Comparison of ENCODE assay signal across 17 cellular contexts in genomic region chr5:115522832-115523365, GRCh38. TPM values are rescaled to one million over a fixed set of nuclear protein-coding genes. Genes with fewer than 3 reads are reported as not detected.
A peak's percentile ranks its signal among the peaks of the same experiment; 100 is the strongest.
DNase-seq lines count a peak whose midpoint lies in the region; ATAC-seq, FAIRE-seq and TF ChIP-seq lines count a peak whose summit lies in the region.
"Had no signal": no experiment of that assay in that cellular context is flagged by ENCODE, and none has a peak within 500 bp of the region (broad histone marks: within the 10 kb centered on the region; RNA-seq: fewer than 3 reads in every experiment).

No MANE protein-coding gene starts in this region.

- no peak for TF ChIP-seq POLR2A in tibial nerve (IDR thresholded peaks at IDR 0.05)

- no peak overlapping the region for H3K9ac ChIP-seq in subcutaneous abdominal adipose tissue (ENCODE audit: low read length in 5 of 5)
- H3K9ac ChIP-seq: neural progenitor cell had no signal

- H3K4me1 Mint-ChIP-seq in activated naive CD4-positive, alpha-beta T cell treated with anti-CD3 and anti-CD28 coated beads, Interleukin-2, amount 50 U/mL, for 24 hours = peaks cover 47% of the 10 kb centered on the region
- peaks cover 18% of the 10 kb centered on the region for H3K4me1 Mint-ChIP-seq in T-helper 1 cell treated with Interleukin-12 subunit alpha and Interleukin-12 subunit beta and Interleukin-4 antibody, amounts not matched to agents 30 μg/mL and 1 μg/mL, for 36 hours (ENCODE audit: low read depth)
- H3K4me1 Mint-ChIP-seq: neural progenitor cell had no signal

- no peak for TF ChIP-seq CTCF in tibial nerve (IDR thresholded peaks at IDR 0.05)

- H3K27me3 ChIP-seq in subcutaneous abdominal adipose tissue (ENCODE audit: control insufficient read depth in 5 of 5, insufficient read depth in 4 of 5, low read length in 5 of 5) (no peaks in the 10 kb centered on the region), tibial nerve (no peaks in the 10 kb centered on the region)
- H3K27me3 ChIP-seq: dorsolateral prefrontal cortex, esophagus squamous epithelium, neural progenitor cell had no signal

- TF ChIP-seq EP300 in tibial nerve (IDR thresholded peaks at IDR 0.05) = no peak

- FAIRE-seq in colon (lab: Jason Lieb, UNC) = peak; percentile 14
- FAIRE-seq: G401.6, GM12892 had no signal

- H3K4me3 ChIP-seq in subcutaneous abdominal adipose tissue (ENCODE audit: low read depth in 1 of 5, low read length in 5 of 5) (no peak overlapping the region), tibial nerve (no peak overlapping the region)
- H3K4me3 ChIP-seq: dorsolateral prefrontal cortex, esophagus squamous epithelium, neural progenitor cell had no signal

- H3K36me3 Mint-ChIP-seq in activated naive CD4-positive, alpha-beta T cell treated with anti-CD3 and anti-CD28 coated beads, Interleukin-2, amount 50 U/mL, for 24 hours = peaks cover 15% of the 10 kb centered on the region
- peaks cover 32% of the 10 kb centered on the region for H3K36me3 Mint-ChIP-seq in T-helper 1 cell treated with Interleukin-12 subunit alpha and Interleukin-12 subunit beta and Interleukin-4 antibody, amounts not matched to agents 30 μg/mL and 1 μg/mL, for 36 hours (ENCODE audit: low read depth)

- DNase-seq in activated naive CD4-positive, alpha-beta T cell treated with Interleukin-2 at 50 U/mL for 16 hours = no peak
- no peak for DNase-seq in SW480 (ENCODE audit: low spot score)
- no peak for DNase-seq in tibial nerve (ENCODE audit: low spot score in 2 of 2)
- DNase-seq: activated CD4-positive, CD25-positive, alpha-beta regulatory T cell treated with anti-CD3 and anti-CD28 coated beads, Interleukin-2, amount 50 U/mL, for 72 hours; dorsolateral prefrontal cortex; esophagus squamous epithelium; NCI-H146; NCI-H345; SHP77 had no signal

- peak overlapping the region; percentile 67 for H3K4me3 Mint-ChIP-seq in activated naive CD4-positive, alpha-beta T cell treated with anti-CD3 and anti-CD28 coated beads, Interleukin-2, amount 50 U/mL, for 24 hours
- H3K4me3 Mint-ChIP-seq in T-helper 1 cell treated with Interleukin-12 subunit alpha and Interleukin-12 subunit beta and Interleukin-4 antibody, amounts not matched to agents 30 μg/mL and 1 μg/mL, for 36 hours = peak overlapping the region; percentile 40
- H3K4me3 Mint-ChIP-seq: neural progenitor cell had no signal

- peaks cover 18 to 29% (median 26%) of the 10 kb centered on the region in 5 donors for H3K36me3 ChIP-seq in subcutaneous abdominal adipose tissue (ENCODE audit: control insufficient read depth in 5 of 5, insufficient read depth in 5 of 5, low read length in 5 of 5)
- peaks cover 0 to 18% (median 6%) of the 10 kb centered on the region in 3 donors for H3K36me3 ChIP-seq in tibial nerve

- H3K9me3 Mint-ChIP-seq in activated naive CD4-positive, alpha-beta T cell treated with anti-CD3 and anti-CD28 coated beads, Interleukin-2, amount 50 U/mL, for 24 hours = no peaks in the 10 kb centered on the region
- no peaks in the 10 kb centered on the region for H3K9me3 Mint-ChIP-seq in T-helper 1 cell treated with Interleukin-12 subunit alpha and Interleukin-12 subunit beta and Interleukin-4 antibody, amounts not matched to agents 30 μg/mL and 1 μg/mL, for 36 hours
- H3K9me3 Mint-ChIP-seq: neural progenitor cell had no signal

- no peak for ATAC-seq in GM18511 (IDR thresholded peaks at IDR 0.05; ENCODE audit: unreplicated experiment)

- H3K27ac Mint-ChIP-seq in activated naive CD4-positive, alpha-beta T cell treated with anti-CD3 and anti-CD28 coated beads, Interleukin-2, amount 50 U/mL, for 24 hours = peak overlapping the region; percentile 85
- peak overlapping the region; percentile 47 for H3K27ac Mint-ChIP-seq in T-helper 1 cell treated with Interleukin-12 subunit alpha and Interleukin-12 subunit beta and Interleukin-4 antibody, amounts not matched to agents 30 μg/mL and 1 μg/mL, for 36 hours
- H3K27ac Mint-ChIP-seq: neural progenitor cell had no signal

- peaks cover 0 to 14% (median 3%) of the 10 kb centered on the region in 5 donors for H3K4me1 ChIP-seq in subcutaneous abdominal adipose tissue (ENCODE audit: control insufficient read depth in 5 of 5, insufficient read depth in 5 of 5, low read length in 5 of 5)
- peaks cover 0 to 42% (median 19%) of the 10 kb centered on the region in 4 donors for H3K4me1 ChIP-seq in tibial nerve
- H3K4me1 ChIP-seq: neural progenitor cell had no signal

- peak overlapping the region; percentile 12 for H3K27ac ChIP-seq in subcutaneous abdominal adipose tissue (ENCODE audit: low read depth, low read length)
- no peak overlapping the region for H3K27ac ChIP-seq in tibial nerve
- H3K27ac ChIP-seq: esophagus squamous epithelium, neural progenitor cell had no signal

- H3K27me3 Mint-ChIP-seq in activated naive CD4-positive, alpha-beta T cell treated with anti-CD3 and anti-CD28 coated beads, Interleukin-2, amount 50 U/mL, for 24 hours = no peaks in the 10 kb centered on the region
- H3K27me3 Mint-ChIP-seq in T-helper 1 cell treated with Interleukin-12 subunit alpha and Interleukin-12 subunit beta and Interleukin-4 antibody, amounts not matched to agents 30 μg/mL and 1 μg/mL, for 36 hours (ENCODE audit: low read depth) = no peaks in the 10 kb centered on the region

- H3K9me3 ChIP-seq in subcutaneous abdominal adipose tissue (ENCODE audit: control insufficient read depth in 5 of 5, low read length in 5 of 5) = no peaks in the 10 kb centered on the region
- H3K9me3 ChIP-seq in tibial nerve = no peaks in the 10 kb centered on the region
- H3K9me3 ChIP-seq: esophagus squamous epithelium had no signal

RNA-seq across cellular contexts. Expression of gene FEM1C, which starts 21.7 kb away (rescaled TPM):
- 10 to 100 TPM; 16.9 to 24.5 (median 20.3) TPM for total RNA-seq in tibial nerve
